ENCODE assay signal across 10 cellular contexts in genomic region chr4:1337376-1337831, GRCh38. TPM values are rescaled to one million over a fixed set of nuclear protein-coding genes. Genes with fewer than 3 reads are reported as not detected.
DNase-seq lines count a peak whose midpoint lies in the region; ATAC-seq, FAIRE-seq and TF ChIP-seq lines count a peak whose summit lies in the region.
"Had no signal": no experiment of that assay in that cellular context is flagged by ENCODE, and none has a peak within 500 bp of the region (broad histone marks: within the 10 kb centered on the region; RNA-seq: fewer than 3 reads in every experiment).

No MANE protein-coding gene starts in this region.

- no peaks in the 10 kb centered on the region for H3K4me1 ChIP-seq in HEK293 (ENCODE audit: control insufficient read depth, insufficient read depth, low read length)

- CTCF ChIA-PET in HEK293 (lab: Yijun Ruan, JAX), result no interaction called here
- CTCF ChIA-PET in activated CD8-positive, alpha-beta memory T cell treated with anti-CD3 and anti-CD28 coated beads, Interleukin-2, amount 10 ng/mL, durations not matched to agents 7 days and 5 days (lab: Charles Lee), result no interaction called here

- H3K36me3 ChIP-seq in HEK293 (ENCODE audit: control insufficient read depth in 2 of 2, insufficient read depth in 1 of 2, low read length in 2 of 2), result peaks cover 0 to 81% of the 10 kb centered on the region in 2 experiments; a peak in 1 of 3 replicates

- no peak overlapping the region for H3K4me3 ChIP-seq in HEK293 (ENCODE audit: low read depth, low read length)
- H3K4me3 ChIP-seq: dorsolateral prefrontal cortex had no signal

- no peaks in the 10 kb centered on the region for H3K27me3 Mint-ChIP-seq in activated CD8-positive, alpha-beta memory T cell treated with anti-CD3 and anti-CD28 coated beads, Interleukin-2, amount 10 ng/mL, durations not matched to agents 7 days and 5 days
- H3K27me3 Mint-ChIP-seq in immature natural killer cell (ENCODE audit: low read depth in 3 of 3), result peaks cover 0 to 3% (median 2%) of the 10 kb centered on the region in 3 donors

- POLR2A ChIA-PET in HEK293 (lab: Yijun Ruan, JAX), result no interaction called here

- H3K4me1 Mint-ChIP-seq in activated CD8-positive, alpha-beta memory T cell treated with anti-CD3 and anti-CD28 coated beads, Interleukin-2, amount 10 ng/mL, durations not matched to agents 7 days and 5 days, result peaks cover 25% of the 10 kb centered on the region
- peaks cover 17 to 20% of the 10 kb centered on the region in 2 donors for H3K4me1 Mint-ChIP-seq in immature natural killer cell

- no peak for TF ChIP-seq POLR2A in GM12892 (IDR thresholded peaks at IDR 0.05; ENCODE audit: low read depth, low read length)

- H3K9me3 ChIP-seq in HEK293 (ENCODE audit: control insufficient read depth, insufficient read depth, low read depth, low read length), result no peaks in the 10 kb centered on the region

- no peak overlapping the region for H3K27ac ChIP-seq in HEK293 (ENCODE audit: extremely low read depth, low read depth, low read length)

- H3K4me3 Mint-ChIP-seq in activated CD8-positive, alpha-beta memory T cell treated with anti-CD3 and anti-CD28 coated beads, Interleukin-2, amount 10 ng/mL, durations not matched to agents 7 days and 5 days, result no peak overlapping the region
- no peak overlapping the region for H3K4me3 Mint-ChIP-seq in immature natural killer cell

- peak; percentile 70 for ATAC-seq in activated CD8-positive, alpha-beta memory T cell treated with anti-CD3 and anti-CD28 coated beads, Interleukin-2, amount 10 ng/mL, durations not matched to agents 7 days and 5 days
- no peak for ATAC-seq in omental fat pad (ENCODE audit: low FRiP score)

- peaks cover 63% of the 10 kb centered on the region for H3K36me3 Mint-ChIP-seq in activated CD8-positive, alpha-beta memory T cell treated with anti-CD3 and anti-CD28 coated beads, Interleukin-2, amount 10 ng/mL, durations not matched to agents 7 days and 5 days
- peaks cover 33 to 37% (median 34%) of the 10 kb centered on the region in 3 donors for H3K36me3 Mint-ChIP-seq in immature natural killer cell

- TF ChIP-seq CTCF in HEK293 (tag by site-specific recombination; IDR thresholded peaks at IDR 0.05) (no peak), omental fat pad (IDR thresholded peaks at IDR 0.05) (no peak)

- peak overlapping the region; percentile 69 for H3K27ac Mint-ChIP-seq in activated CD8-positive, alpha-beta memory T cell treated with anti-CD3 and anti-CD28 coated beads, Interleukin-2, amount 10 ng/mL, durations not matched to agents 7 days and 5 days
- H3K27ac Mint-ChIP-seq in immature natural killer cell, result peak overlapping the region; percentile 10 to 86 (median 70)

- no peak for FAIRE-seq in GM12892 (lab: Jason Lieb, UNC)

- peak; percentile 67 for DNase-seq in activated CD8-positive, alpha-beta memory T cell treated with anti-CD3 and anti-CD28 coated beads, Interleukin-2, amount 10 ng/mL, durations not matched to agents 7 days and 5 days
- DNase-seq in immature natural killer cell (no peak), omental fat pad (ENCODE audit: low spot score) (no peak), NCI-H187 treated with DMSO at 0.1 percent for 48 hours (lab: John Stamatoyannopoulos, UW) (no peak), GM12892 (ENCODE audit: insufficient read length) (no peak), NCI-H1048 (lab: John Stamatoyannopoulos, UW) (no peak)
- DNase-seq in stimulated activated CD8-positive, alpha-beta memory T cell treated with anti-CD3 and anti-CD28 coated beads, Interleukin-12 subunit alpha, Interleukin-12 subunit beta, amount 100 ng/mL, for 4 hours (ENCODE audit: low read depth), result peak; percentile 43
- DNase-seq: midbrain had no signal

- peaks cover 3% of the 10 kb centered on the region for H3K9me3 Mint-ChIP-seq in activated CD8-positive, alpha-beta memory T cell treated with anti-CD3 and anti-CD28 coated beads, Interleukin-2, amount 10 ng/mL, durations not matched to agents 7 days and 5 days (ENCODE audit: low read depth)
- H3K9me3 Mint-ChIP-seq in immature natural killer cell, result no peaks in the 10 kb centered on the region

TF ChIP-seq in HEK293, 187 proteins besides CTCF, POLR2A, EP300 and RAD21:
- TF ChIP-seq SCRT2 (tag by site-specific recombination; IDR thresholded peaks at IDR 0.05) (peak; percentile 74), INSM2 (tag by site-specific recombination; IDR thresholded peaks at IDR 0.05) (peak; percentile 13; the same call in 1 of the 2 replicates), SCRT1 (tag by site-specific recombination; IDR thresholded peaks at IDR 0.05; ENCODE audit: borderline replicate concordance) (0 out of 2 replicates have a peak, but pooled peaks have one; percentile 27), ZNF600 (tag by site-specific recombination; IDR thresholded peaks at IDR 0.05) (peak; percentile 93), ZNF518A (tag by site-specific recombination; conservative IDR thresholded peaks at IDR 0.05; ENCODE audit: low read depth) (no peak), KLF17 (tag by site-specific recombination; IDR thresholded peaks at IDR 0.05) (peak; percentile 75)

RNA-seq across cellular contexts. Expression of gene UVSSA, which starts 9.6 kb away (rescaled TPM):
- 10 to 100 TPM; 18.2 to 25.2 TPM for total RNA-seq in activated CD8-positive, alpha-beta memory T cell treated with anti-CD3 and anti-CD28 coated beads, Interleukin-2, amount 10 ng/mL, durations not matched to agents 7 days and 5 days
- 1 to 10 TPM; 3.2 to 7.0 (median 4.0) TPM for polyA plus RNA-seq in immature natural killer cell
- 10 to 100 TPM; 10.2 to 28.2 (median 13.0) TPM for total RNA-seq in omental fat pad
- polyA plus RNA-seq in GM12892 (2012; ENCODE audit: missing spikeins), result 12.7 TPM

RNA-seq across cellular contexts. Expression of gene MAEA, which starts 47.7 kb away (rescaled TPM):
- total RNA-seq in activated CD8-positive, alpha-beta memory T cell treated with anti-CD3 and anti-CD28 coated beads, Interleukin-2, amount 10 ng/mL, durations not matched to agents 7 days and 5 days, result 10 to 100 TPM; 63.9 to 70.0 TPM
- polyA plus RNA-seq in immature natural killer cell, result 10 to 100 TPM; 60.7 to 76.0 (median 72.9) TPM
- 10 to 100 TPM; 38.8 to 71.2 (median 51.8) TPM for total RNA-seq in omental fat pad
- 19.6 TPM for polyA plus RNA-seq in GM12892 (2012; ENCODE audit: missing spikeins)

Comparison
In these comparisons a context has a peak if more than half of its experiments do, and no peak if none do; other contexts are left out.
1. DNase-seq: peak in activated CD8-positive, alpha-beta memory T cell treated with anti-CD3 and anti-CD28 coated beads, Interleukin-2, amount 10 ng/mL, durations not matched to agents 7 days and 5 days (single experiment) and stimulated activated CD8-positive, alpha-beta memory T cell treated with anti-CD3 and anti-CD28 coated beads, Interleukin-12 subunit alpha, Interleukin-12 subunit beta, amount 100 ng/mL, for 4 hours (single experiment); none in immature natural killer cell (0 of 3), omental fat pad (single experiment), NCI-H187 treated with DMSO at 0.1 percent for 48 hours (single experiment), GM12892 (single experiment) and NCI-H1048 (single experiment).